Comparison of ENCODE assay signal across 30 cellular contexts in the genomic region with DNA sequence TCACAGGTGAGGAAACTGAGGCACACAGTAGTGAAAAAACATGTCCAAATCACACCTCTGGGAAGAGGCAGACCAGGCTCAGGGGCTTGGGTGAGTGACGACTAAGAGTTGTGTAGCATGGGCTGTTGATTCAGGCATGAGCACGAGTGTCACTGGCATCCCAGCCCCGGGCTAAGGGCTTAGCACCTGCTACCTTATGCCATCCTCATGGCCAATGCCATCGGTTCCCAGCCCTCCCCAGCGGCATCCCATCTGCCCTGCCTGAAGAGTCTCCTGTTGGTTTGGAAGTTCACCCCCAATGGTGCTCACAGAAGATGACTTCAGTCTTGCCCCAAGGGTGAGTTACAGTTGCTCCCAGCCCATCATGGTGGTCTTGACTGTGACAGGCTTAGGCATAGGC. TPM values are rescaled to one million over a fixed set of nuclear protein-coding genes. Genes with fewer than 3 reads are reported as not detected.
"Had no signal": no experiment of that assay in that cellular context is flagged by ENCODE, and none has a peak within 500 bp of the region (broad histone marks: within the 10 kb centered on the region; RNA-seq: fewer than 3 reads in every experiment).

No MANE protein-coding gene starts in this region.

- H3K27ac ChIP-seq: brain microvascular endothelial cell had no signal

- H3K36me3 ChIP-seq: brain microvascular endothelial cell had no signal

- H3K4me3 ChIP-seq: K562 had no signal

- FAIRE-seq: K562, RCC 7860, TTC549 had no signal

- H3K27me3 ChIP-seq: brain microvascular endothelial cell had no signal

- DNase-seq: activated B cell treated with CpG ODN at 0.5 μM for 24 hours; activated CD4-positive, alpha-beta memory T cell treated with anti-CD3 and anti-CD28 coated beads, Interleukin-2, amount 10 ng/mL, durations not matched to agents 7 days and 5 days; activated CD4-positive, alpha-beta T cell treated with anti-CD3 and anti-CD28 coated beads for 1 hour; activated CD4-positive, alpha-beta T cell treated with anti-CD3 and anti-CD28 coated beads, Interleukin-2, amount 10 ng/mL, durations not matched to agents 7 days and 5 days; activated gamma-delta T cell treated with Interleukin-2 at 50 U/mL for 16 hours; activated naive CD4-positive, alpha-beta T cell treated with anti-CD3 and anti-CD28 coated beads, Interleukin-2, amount 10 ng/mL, durations not matched to agents 7 days and 5 days; activated naive CD8-positive, alpha-beta T cell treated with anti-CD3 and anti-CD28 coated beads for 36 hours; activated T-cell treated with anti-CD3 and anti-CD28 coated beads for 4 hours; activated T-cell treated with anti-CD3 and anti-CD28 coated beads, Interleukin-2, amount 50 U/mL, for 72 hours; brain microvascular endothelial cell; Karpas-422; MM.1S; NCI-H1105; NCI-H1436; NCI-H1694 treated with DMSO at 0.1 percent for 48 hours; NCI-H2029 treated with DMSO at 0.1 percent for 48 hours; NCI-H345; NCI-H510A; NCI-H526 treated with DMSO at 0.1 percent for 48 hours; NCI-H82; NK-92 treated with Interleukin-12 subunit alpha and Interleukin-12 subunit beta, amount 100 ng/mL, for 24 hours; OCI-M1; SIG-M5; T-cell; T-helper 2 cell; T1000 had no signal

- ATAC-seq: activated T-cell treated with anti-CD3 and anti-CD28 coated beads, Interleukin-2, amount 50 U/mL, for 72 hours; K562; T-cell had no signal

RNA-seq across cellular contexts. Expression of a gene that starts 22.4 kb away (rescaled TPM):
- total RNA-seq: activated B cell treated with CpG ODN at 0.5 μM for 24 hours; activated CD4-positive, alpha-beta memory T cell treated with anti-CD3 and anti-CD28 coated beads, Interleukin-2, amount 10 ng/mL, durations not matched to agents 7 days and 5 days; activated naive CD8-positive, alpha-beta T cell treated with anti-CD3 and anti-CD28 coated beads for 36 hours; K562; T-cell had no signal
- polyA plus RNA-seq: K562 had no signal

RNA-seq across cellular contexts. Expression of a gene that starts 54.1 kb away (rescaled TPM):
- total RNA-seq: activated B cell treated with CpG ODN at 0.5 μM for 24 hours; activated CD4-positive, alpha-beta memory T cell treated with anti-CD3 and anti-CD28 coated beads, Interleukin-2, amount 10 ng/mL, durations not matched to agents 7 days and 5 days; activated CD4-positive, alpha-beta T cell treated with anti-CD3 and anti-CD28 coated beads, Interleukin-2, amount 10 ng/mL, durations not matched to agents 7 days and 5 days; activated T-helper 2 cell treated with anti-CD3 and anti-CD28 coated beads, Interferon-gamma antibody, Interleukin-2, Interleukin-4, amounts not matched to agents 10 μg/mL and 5 μg/mL and 100 μg/mL, durations not matched to agents 14 hours and 24 hours and 36 hours had no signal
- polyA plus RNA-seq: K562 had no signal
